Comparison of ENCODE assay signal across 28 cellular contexts in genomic region chrX:12966151-12966550, GRCh38. TPM values are rescaled to one million over a fixed set of nuclear protein-coding genes. Genes with fewer than 3 reads are reported as not detected.
DNase-seq lines count a peak whose midpoint lies in the region; ATAC-seq and TF ChIP-seq lines count a peak whose summit lies in the region.
"Had no signal": no experiment of that assay in that cellular context is flagged by ENCODE, and none has a peak within 500 bp of the region (broad histone marks: within the 10 kb centered on the region; RNA-seq: fewer than 3 reads in every experiment).

No MANE protein-coding gene starts in this region.

- no peak overlapping the region for H3K4me3 Mint-ChIP-seq in activated CD4-positive, alpha-beta T cell treated with anti-CD3 and anti-CD28 coated beads, Interleukin-2, amount 10 ng/mL, durations not matched to agents 7 days and 5 days
- peak overlapping the region in 2 of 7 donors; percentile 73 to 74 for H3K4me3 Mint-ChIP-seq in CD8-positive, alpha-beta memory T cell
- H3K4me3 Mint-ChIP-seq in activated T-helper 1 cell treated with anti-CD3 and anti-CD28 coated beads, Interleukin-12 subunit alpha, Interleukin-12 subunit beta, Interleukin-2, Interleukin-4 antibody, amounts not matched to agents 30 ng/mL and 10 ng/mL and 1 ng/mL, durations not matched to agents 14 hours and 24 hours and 36 hours: peak overlapping the region; percentile 30
- H3K4me3 Mint-ChIP-seq in natural killer cell: peak overlapping the region; percentile 31
- H3K4me3 Mint-ChIP-seq: dendritic cell treated with granulocyte-macrophage colony-stimulating factor and Interleukin-4, amounts not matched to agents 40 ng/mL and 50 ng/mL, for 4 days; mesothelial cell of epicardium; nephron had no signal

- intact Hi-C loops in activated T-helper 1 cell treated with anti-CD3 and anti-CD28 coated beads, Interleukin-12 subunit alpha, Interleukin-12 subunit beta, Interleukin-2, Interleukin-4 antibody, amounts not matched to agents 30 ng/mL and 10 ng/mL and 1 ng/mL, durations not matched to agents 14 hours and 24 hours and 36 hours (cut with micrococcal nuclease): loop anchor here (1.0 kb wide), 1 partner anchor 10 kb away; no protein-coding TSS in a partner anchor
- intact Hi-C loops in natural killer cell (cut with micrococcal nuclease): no loop called here

- H3K9me3 Mint-ChIP-seq in activated CD4-positive, alpha-beta T cell treated with anti-CD3 and anti-CD28 coated beads, Interleukin-2, amount 10 ng/mL, durations not matched to agents 7 days and 5 days: peaks cover 4% of the 10 kb centered on the region
- H3K9me3 Mint-ChIP-seq in CD8-positive, alpha-beta memory T cell: peaks cover 0 to 2% (median 0%) of the 10 kb centered on the region in 5 donors
- H3K9me3 Mint-ChIP-seq in activated T-helper 1 cell treated with anti-CD3 and anti-CD28 coated beads, Interleukin-12 subunit alpha, Interleukin-12 subunit beta, Interleukin-2, Interleukin-4 antibody, amounts not matched to agents 30 ng/mL and 10 ng/mL and 1 ng/mL, durations not matched to agents 14 hours and 24 hours and 36 hours: no peaks in the 10 kb centered on the region
- no peaks in the 10 kb centered on the region for H3K9me3 Mint-ChIP-seq in natural killer cell
- H3K9me3 Mint-ChIP-seq: dendritic cell treated with granulocyte-macrophage colony-stimulating factor and Interleukin-4, amounts not matched to agents 40 ng/mL and 50 ng/mL, for 4 days had no signal

- DNase-seq in activated CD4-positive, alpha-beta T cell treated with anti-CD3 and anti-CD28 coated beads, Interleukin-2, amount 10 ng/mL, durations not matched to agents 7 days and 5 days: no peak
- no peak for DNase-seq in activated CD4-positive, alpha-beta T cell treated with anti-CD3 and anti-CD28 coated beads for 4 hours
- DNase-seq in CD8-positive, alpha-beta memory T cell: no peak
- DNase-seq in activated T-helper 1 cell treated with anti-CD3 and anti-CD28 coated beads, Interleukin-12 subunit alpha, Interleukin-12 subunit beta, Interleukin-2, Interleukin-4 antibody, amounts not matched to agents 30 ng/mL and 10 ng/mL and 1 ng/mL, durations not matched to agents 14 hours and 24 hours and 36 hours (ENCODE audit: low spot score): no peak
- DNase-seq in natural killer cell (no peak), substantia nigra (lab: John Stamatoyannopoulos, UW) (no peak)
- DNase-seq: activated gamma-delta T cell treated with Interleukin-2 at 50 U/mL for 16 hours; caudate nucleus; EL; islet precursor cell; left ventricle myocardium superior; NCI-H1105 treated with DMSO at 0.1 percent for 48 hours; NCI-H2081; ovary; retina; small intestine; stimulated activated CD4-positive, alpha-beta T cell treated with anti-CD3 and anti-CD28 coated beads, Interleukin-1b, Interleukin-23, amount 100 ng/mL, for 48 hours had no signal

- peaks cover 7% of the 10 kb centered on the region for H3K36me3 Mint-ChIP-seq in activated CD4-positive, alpha-beta T cell treated with anti-CD3 and anti-CD28 coated beads, Interleukin-2, amount 10 ng/mL, durations not matched to agents 7 days and 5 days (ENCODE audit: low read depth)
- H3K36me3 Mint-ChIP-seq in CD8-positive, alpha-beta memory T cell: peaks cover 0 to 3% (median 0%) of the 10 kb centered on the region in 3 donors
- no peaks in the 10 kb centered on the region for H3K36me3 Mint-ChIP-seq in activated T-helper 1 cell treated with anti-CD3 and anti-CD28 coated beads, Interleukin-12 subunit alpha, Interleukin-12 subunit beta, Interleukin-2, Interleukin-4 antibody, amounts not matched to agents 30 ng/mL and 10 ng/mL and 1 ng/mL, durations not matched to agents 14 hours and 24 hours and 36 hours (ENCODE audit: low read depth)
- no peaks in the 10 kb centered on the region for H3K36me3 Mint-ChIP-seq in natural killer cell

- POLR2A ChIA-PET in activated CD4-positive, alpha-beta T cell treated with anti-CD3 and anti-CD28 coated beads, Interleukin-2, amount 10 ng/mL, durations not matched to agents 7 days and 5 days (lab: Charles Lee): interaction anchor here (0.6 kb wide), 1 partner anchor 9 kb away, joined by 5 read pairs; the partner anchor contains the start of gene TMSB4X
- POLR2A ChIA-PET in CD8-positive, alpha-beta memory T cell (lab: Charles Lee): interaction anchor here (1.5 to 15.0 kb wide), 2 partner anchors 9 to 11 kb away, joined by 3 to 194 read pairs; partner anchors contain the start of gene TMSB4X

- peaks cover 64% of the 10 kb centered on the region for H3K4me1 Mint-ChIP-seq in activated CD4-positive, alpha-beta T cell treated with anti-CD3 and anti-CD28 coated beads, Interleukin-2, amount 10 ng/mL, durations not matched to agents 7 days and 5 days
- peaks cover 53 to 68% (median 67%) of the 10 kb centered on the region in 3 donors for H3K4me1 Mint-ChIP-seq in CD8-positive, alpha-beta memory T cell
- H3K4me1 Mint-ChIP-seq in activated T-helper 1 cell treated with anti-CD3 and anti-CD28 coated beads, Interleukin-12 subunit alpha, Interleukin-12 subunit beta, Interleukin-2, Interleukin-4 antibody, amounts not matched to agents 30 ng/mL and 10 ng/mL and 1 ng/mL, durations not matched to agents 14 hours and 24 hours and 36 hours (ENCODE audit: low read depth): peaks cover 65% of the 10 kb centered on the region
- H3K4me1 Mint-ChIP-seq in natural killer cell: peaks cover 31 to 48% of the 10 kb centered on the region in 2 donors

- no peaks in the 10 kb centered on the region for H3K27me3 Mint-ChIP-seq in activated CD4-positive, alpha-beta T cell treated with anti-CD3 and anti-CD28 coated beads, Interleukin-2, amount 10 ng/mL, durations not matched to agents 7 days and 5 days
- H3K27me3 Mint-ChIP-seq in CD8-positive, alpha-beta memory T cell: peaks cover 0 to 6% of the 10 kb centered on the region in 2 donors
- H3K27me3 Mint-ChIP-seq in activated T-helper 1 cell treated with anti-CD3 and anti-CD28 coated beads, Interleukin-12 subunit alpha, Interleukin-12 subunit beta, Interleukin-2, Interleukin-4 antibody, amounts not matched to agents 30 ng/mL and 10 ng/mL and 1 ng/mL, durations not matched to agents 14 hours and 24 hours and 36 hours (ENCODE audit: insufficient read depth): no peaks in the 10 kb centered on the region
- H3K27me3 Mint-ChIP-seq in natural killer cell (ENCODE audit: low read depth in 2 of 2): peaks cover 0 to 6% of the 10 kb centered on the region in 2 donors
- H3K27me3 Mint-ChIP-seq: dendritic cell treated with granulocyte-macrophage colony-stimulating factor and Interleukin-4, amounts not matched to agents 40 ng/mL and 50 ng/mL, for 4 days had no signal

- H3K27ac Mint-ChIP-seq in activated CD4-positive, alpha-beta T cell treated with anti-CD3 and anti-CD28 coated beads, Interleukin-2, amount 10 ng/mL, durations not matched to agents 7 days and 5 days: peak overlapping the region; percentile 92
- H3K27ac Mint-ChIP-seq in CD8-positive, alpha-beta memory T cell: peak overlapping the region in 7 of 8 donors; percentile 35 to 98 (median 96)
- peak overlapping the region; percentile 70 for H3K27ac Mint-ChIP-seq in activated T-helper 1 cell treated with anti-CD3 and anti-CD28 coated beads, Interleukin-12 subunit alpha, Interleukin-12 subunit beta, Interleukin-2, Interleukin-4 antibody, amounts not matched to agents 30 ng/mL and 10 ng/mL and 1 ng/mL, durations not matched to agents 14 hours and 24 hours and 36 hours
- H3K27ac Mint-ChIP-seq in natural killer cell: peak overlapping the region in 1 of 2 donors; percentile 82
- H3K27ac Mint-ChIP-seq: dendritic cell treated with granulocyte-macrophage colony-stimulating factor and Interleukin-4, amounts not matched to agents 40 ng/mL and 50 ng/mL, for 4 days; mesothelial cell of epicardium had no signal

- H3K9me3 ChIP-seq in CD8-positive, alpha-beta memory T cell (ENCODE audit: low read length): no peaks in the 10 kb centered on the region
- H3K9me3 ChIP-seq: ovary had no signal

- H3K36me3 ChIP-seq in CD8-positive, alpha-beta memory T cell (ENCODE audit: insufficient read depth, low read length): no peaks in the 10 kb centered on the region
- H3K36me3 ChIP-seq: BLaER1, ovary had no signal

- peaks cover 57% of the 10 kb centered on the region for H3K4me1 ChIP-seq in CD8-positive, alpha-beta memory T cell (ENCODE audit: insufficient read depth, low read length)

- H3K27me3 ChIP-seq in CD8-positive, alpha-beta memory T cell (ENCODE audit: insufficient read depth, low read length, poor library complexity, severe bottlenecking): no peaks in the 10 kb centered on the region
- H3K27me3 ChIP-seq: BLaER1, ovary had no signal

- ATAC-seq in natural killer cell (no peak), HG03520 (IDR thresholded peaks at IDR 0.05; ENCODE audit: unreplicated experiment) (no peak), GM21515 (IDR thresholded peaks at IDR 0.05; ENCODE audit: unreplicated experiment) (no peak)
- ATAC-seq: HCT116, left ventricle myocardium superior, Right ventricle myocardium inferior had no signal

- no peak for TF ChIP-seq CTCF in natural killer cell (IDR thresholded peaks at IDR 0.05)

- CTCF ChIA-PET in activated CD4-positive, alpha-beta T cell treated with anti-CD3 and anti-CD28 coated beads, Interleukin-2, amount 10 ng/mL, durations not matched to agents 7 days and 5 days (lab: Charles Lee): interaction anchor here (4.0 kb wide), 1 partner anchor 19 kb away, joined by 20 read pairs; no protein-coding TSS in a partner anchor
- CTCF ChIA-PET in CD8-positive, alpha-beta memory T cell (lab: Charles Lee): interaction anchor here (0.8 to 16.4 kb wide), 6 partner anchors 9 to 723 kb away, joined by 3 to 224 read pairs (median 4); no protein-coding TSS in a partner anchor

- no peak overlapping the region for H3K4me3 ChIP-seq in CD8-positive, alpha-beta memory T cell (ENCODE audit: low read length)
- H3K4me3 ChIP-seq: BLaER1, ovary had no signal

- H3K27ac ChIP-seq in CD8-positive, alpha-beta memory T cell (ENCODE audit: low read depth, low read length): no peak overlapping the region
- H3K27ac ChIP-seq in substantia nigra (ENCODE audit: low read depth, low read length, poor library complexity, severe bottlenecking): no peak overlapping the region
- H3K27ac ChIP-seq: BLaER1, ovary had no signal

RNA-seq across cellular contexts. Expression of gene TMSB4X, which starts 8.8 kb away (rescaled TPM):
- total RNA-seq in activated CD4-positive, alpha-beta T cell treated with anti-CD3 and anti-CD28 coated beads, Interleukin-2, amount 10 ng/mL, durations not matched to agents 7 days and 5 days: 1,000 to 10,000 TPM; 9,113 to 9,418 TPM
- total RNA-seq in CD8-positive, alpha-beta memory T cell: 1,000 to 10,000 TPM; 3,415 to 3,478 TPM
- polyA plus RNA-seq in CD8-positive, alpha-beta memory T cell: 28,788 TPM
- 6,544 and 6,612 TPM in 2 replicates for total RNA-seq in activated T-helper 1 cell treated with anti-CD3 and anti-CD28 coated beads, Interleukin-12 subunit alpha, Interleukin-12 subunit beta, Interleukin-2, Interleukin-4 antibody, amounts not matched to agents 30 ng/mL and 10 ng/mL and 1 ng/mL, durations not matched to agents 14 hours and 24 hours and 36 hours
- total RNA-seq in natural killer cell: 1,000 to 10,000 TPM; 5,049 to 6,005 (median 5,892) TPM

RNA-seq across cellular contexts. Expression of gene TLR8, which starts 59.7 kb away (rescaled TPM):
- not detected for total RNA-seq in activated CD4-positive, alpha-beta T cell treated with anti-CD3 and anti-CD28 coated beads, Interleukin-2, amount 10 ng/mL, durations not matched to agents 7 days and 5 days
- under 1 TPM in 1 of 2 experiments, not detected in 1; 0.07 TPM for total RNA-seq in CD8-positive, alpha-beta memory T cell
- polyA plus RNA-seq in CD8-positive, alpha-beta memory T cell: not detected
- not detected in 2 replicates for total RNA-seq in activated T-helper 1 cell treated with anti-CD3 and anti-CD28 coated beads, Interleukin-12 subunit alpha, Interleukin-12 subunit beta, Interleukin-2, Interleukin-4 antibody, amounts not matched to agents 30 ng/mL and 10 ng/mL and 1 ng/mL, durations not matched to agents 14 hours and 24 hours and 36 hours
- 1 to 10 TPM in 1 of 3 donors, under 1 TPM in 2; 0.95 to 1.9 (median 0.95) TPM for total RNA-seq in natural killer cell
- total RNA-seq: A673, astrocyte, MCF 10A, mesothelial cell of epicardium had no signal
